Comparison of ENCODE assay signal across 1 cellular context in the genomic region with DNA sequence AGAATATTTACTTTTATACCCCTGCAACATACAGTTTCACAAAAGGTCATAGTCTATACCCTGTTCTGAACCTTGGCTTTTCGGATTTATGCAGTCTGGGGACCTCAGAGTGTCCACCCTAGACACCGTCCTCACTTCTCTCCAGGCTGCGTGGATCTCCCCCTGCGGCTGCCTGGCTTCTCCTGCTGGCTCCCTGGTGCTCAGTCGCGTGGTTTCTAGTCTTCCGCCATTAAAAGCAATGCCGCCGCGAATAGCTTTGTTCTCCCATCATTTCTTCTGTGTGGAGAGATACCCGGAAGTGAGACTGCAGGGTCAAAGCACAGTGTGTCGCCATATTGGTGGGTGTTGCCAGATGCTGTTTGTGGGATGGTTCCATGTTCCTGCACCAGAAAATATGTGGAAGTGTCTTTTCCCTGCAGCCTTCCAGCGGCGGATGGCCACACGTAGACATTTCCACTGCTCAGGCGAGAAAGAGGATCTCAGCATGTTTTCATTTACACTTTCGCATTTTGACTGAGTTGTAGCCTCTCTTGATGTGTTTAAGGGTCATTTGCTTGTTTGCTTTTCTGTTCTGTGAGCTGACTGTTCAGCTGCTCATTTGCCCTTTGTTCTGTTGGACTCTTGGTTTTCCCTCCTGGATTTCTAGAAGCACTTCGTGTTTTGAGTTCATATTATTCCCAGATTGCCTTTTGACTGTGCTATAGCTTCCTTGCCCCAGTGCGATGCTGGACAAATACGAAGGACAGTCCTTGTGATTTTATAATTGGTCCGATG.
A peak's percentile ranks its signal among the peaks of the same experiment; 100 is the strongest.
TF ChIP-seq lines count a peak whose summit lies in the region.

No MANE protein-coding gene starts in this region.

TF ChIP-seq in HepG2, 621 proteins besides CTCF, POLR2A, EP300 and RAD21 (continued from another document and continues in another):
- TF ChIP-seq, protein P1, sequence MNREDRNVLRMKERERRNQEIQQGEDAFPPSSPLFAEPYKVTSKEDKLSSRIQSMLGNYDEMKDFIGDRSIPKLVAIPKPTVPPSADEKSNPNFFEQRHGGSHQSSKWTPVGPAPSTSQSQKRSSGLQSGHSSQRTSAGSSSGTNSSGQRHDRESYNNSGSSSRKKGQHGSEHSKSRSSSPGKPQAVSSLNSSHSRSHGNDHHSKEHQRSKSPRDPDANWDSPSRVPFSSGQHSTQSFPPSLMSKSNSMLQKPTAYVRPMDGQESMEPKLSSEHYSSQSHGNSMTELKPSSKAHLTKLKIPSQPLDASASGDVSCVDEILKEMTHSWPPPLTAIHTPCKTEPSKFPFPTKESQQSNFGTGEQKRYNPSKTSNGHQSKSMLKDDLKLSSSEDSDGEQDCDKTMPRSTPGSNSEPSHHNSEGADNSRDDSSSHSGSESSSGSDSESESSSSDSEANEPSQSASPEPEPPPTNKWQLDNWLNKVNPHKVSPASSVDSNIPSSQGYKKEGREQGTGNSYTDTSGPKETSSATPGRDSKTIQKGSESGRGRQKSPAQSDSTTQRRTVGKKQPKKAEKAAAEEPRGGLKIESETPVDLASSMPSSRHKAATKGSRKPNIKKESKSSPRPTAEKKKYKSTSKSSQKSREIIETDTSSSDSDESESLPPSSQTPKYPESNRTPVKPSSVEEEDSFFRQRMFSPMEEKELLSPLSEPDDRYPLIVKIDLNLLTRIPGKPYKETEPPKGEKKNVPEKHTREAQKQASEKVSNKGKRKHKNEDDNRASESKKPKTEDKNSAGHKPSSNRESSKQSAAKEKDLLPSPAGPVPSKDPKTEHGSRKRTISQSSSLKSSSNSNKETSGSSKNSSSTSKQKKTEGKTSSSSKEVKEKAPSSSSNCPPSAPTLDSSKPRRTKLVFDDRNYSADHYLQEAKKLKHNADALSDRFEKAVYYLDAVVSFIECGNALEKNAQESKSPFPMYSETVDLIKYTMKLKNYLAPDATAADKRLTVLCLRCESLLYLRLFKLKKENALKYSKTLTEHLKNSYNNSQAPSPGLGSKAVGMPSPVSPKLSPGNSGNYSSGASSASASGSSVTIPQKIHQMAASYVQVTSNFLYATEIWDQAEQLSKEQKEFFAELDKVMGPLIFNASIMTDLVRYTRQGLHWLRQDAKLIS (CRISPR knock-in tag; IDR thresholded peaks at IDR 0.05): no peak
- TF ChIP-seq ZMAT3 (CRISPR knock-in tag; conservative IDR thresholded peaks at IDR 0.05): peak; percentile 75; the same call in 1 of the 2 replicates
- TF ChIP-seq SIX1 (CRISPR knock-in tag; IDR thresholded peaks at IDR 0.05; ENCODE audit: borderline replicate concordance): peak; percentile 55; the same call in 1 of the 2 replicates
- peak; percentile 25; the same call in 1 of the 2 replicates for TF ChIP-seq ZNF232 (CRISPR knock-in tag; IDR thresholded peaks at IDR 0.05; ENCODE audit: borderline replicate concordance)
- TF ChIP-seq, protein P2, sequence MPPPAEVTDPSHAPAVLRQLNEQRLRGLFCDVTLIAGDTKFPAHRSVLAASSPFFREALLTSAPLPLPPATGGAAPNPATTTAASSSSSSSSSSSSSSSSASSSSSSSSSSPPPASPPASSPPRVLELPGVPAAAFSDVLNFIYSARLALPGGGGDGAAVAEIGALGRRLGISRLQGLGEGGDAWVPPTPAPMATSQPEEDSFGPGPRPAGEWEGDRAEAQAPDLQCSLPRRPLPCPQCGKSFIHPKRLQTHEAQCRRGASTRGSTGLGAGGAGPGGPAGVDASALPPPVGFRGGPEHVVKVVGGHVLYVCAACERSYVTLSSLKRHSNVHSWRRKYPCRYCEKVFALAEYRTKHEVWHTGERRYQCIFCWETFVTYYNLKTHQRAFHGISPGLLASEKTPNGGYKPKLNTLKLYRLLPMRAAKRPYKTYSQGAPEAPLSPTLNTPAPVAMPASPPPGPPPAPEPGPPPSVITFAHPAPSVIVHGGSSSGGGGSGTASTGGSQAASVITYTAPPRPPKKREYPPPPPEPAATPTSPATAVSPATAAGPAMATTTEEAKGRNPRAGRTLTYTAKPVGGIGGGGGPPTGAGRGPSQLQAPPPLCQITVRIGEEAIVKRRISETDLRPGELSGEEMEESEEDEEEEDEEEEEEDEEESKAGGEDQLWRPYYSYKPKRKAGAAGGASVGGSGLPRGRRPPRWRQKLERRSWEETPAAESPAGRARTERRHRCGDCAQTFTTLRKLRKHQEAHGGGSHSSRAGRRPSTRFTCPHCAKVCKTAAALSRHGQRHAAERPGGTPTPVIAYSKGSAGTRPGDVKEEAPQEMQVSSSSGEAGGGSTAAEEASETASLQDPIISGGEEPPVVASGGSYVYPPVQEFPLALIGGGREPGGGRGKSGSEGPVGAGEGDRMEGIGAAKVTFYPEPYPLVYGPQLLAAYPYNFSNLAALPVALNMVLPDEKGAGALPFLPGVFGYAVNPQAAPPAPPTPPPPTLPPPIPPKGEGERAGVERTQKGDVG (CRISPR knock-in tag; IDR thresholded peaks at IDR 0.05; ENCODE audit: borderline replicate concordance): peak; percentile 100; the same call in 1 of the 2 replicates
- peak; percentile 81 for TF ChIP-seq ERF (CRISPR knock-in tag; IDR thresholded peaks at IDR 0.05)
- TF ChIP-seq, protein P3, sequence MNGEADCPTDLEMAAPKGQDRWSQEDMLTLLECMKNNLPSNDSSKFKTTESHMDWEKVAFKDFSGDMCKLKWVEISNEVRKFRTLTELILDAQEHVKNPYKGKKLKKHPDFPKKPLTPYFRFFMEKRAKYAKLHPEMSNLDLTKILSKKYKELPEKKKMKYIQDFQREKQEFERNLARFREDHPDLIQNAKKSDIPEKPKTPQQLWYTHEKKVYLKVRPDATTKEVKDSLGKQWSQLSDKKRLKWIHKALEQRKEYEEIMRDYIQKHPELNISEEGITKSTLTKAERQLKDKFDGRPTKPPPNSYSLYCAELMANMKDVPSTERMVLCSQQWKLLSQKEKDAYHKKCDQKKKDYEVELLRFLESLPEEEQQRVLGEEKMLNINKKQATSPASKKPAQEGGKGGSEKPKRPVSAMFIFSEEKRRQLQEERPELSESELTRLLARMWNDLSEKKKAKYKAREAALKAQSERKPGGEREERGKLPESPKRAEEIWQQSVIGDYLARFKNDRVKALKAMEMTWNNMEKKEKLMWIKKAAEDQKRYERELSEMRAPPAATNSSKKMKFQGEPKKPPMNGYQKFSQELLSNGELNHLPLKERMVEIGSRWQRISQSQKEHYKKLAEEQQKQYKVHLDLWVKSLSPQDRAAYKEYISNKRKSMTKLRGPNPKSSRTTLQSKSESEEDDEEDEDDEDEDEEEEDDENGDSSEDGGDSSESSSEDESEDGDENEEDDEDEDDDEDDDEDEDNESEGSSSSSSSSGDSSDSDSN (CRISPR knock-in tag; IDR thresholded peaks at IDR 0.05): peak; percentile 33; the same call in 1 of the 2 replicates
- peak; percentile 20; the same call in 1 of the 2 replicates for TF ChIP-seq NFYC (CRISPR knock-in tag; IDR thresholded peaks at IDR 0.05)
- peak; percentile 80 for TF ChIP-seq RARA (CRISPR knock-in tag; IDR thresholded peaks at IDR 0.05)
- TF ChIP-seq NFKB2 (CRISPR knock-in tag; IDR thresholded peaks at IDR 0.05; ENCODE audit: borderline replicate concordance): peak; percentile 65; the same call in 1 of the 2 replicates
- TF ChIP-seq ZMYM4 (CRISPR knock-in tag; IDR thresholded peaks at IDR 0.05): peak; percentile 44; the same call in 1 of the 2 replicates
- TF ChIP-seq SKI (IDR thresholded peaks at IDR 0.05; ENCODE audit: partially characterized antibody): peak; percentile 14
- TF ChIP-seq ZNF615 (CRISPR knock-in tag; IDR thresholded peaks at IDR 0.05; ENCODE audit: borderline replicate concordance): no peak
- no peak for TF ChIP-seq SNAPC2 (CRISPR knock-in tag; IDR thresholded peaks at IDR 0.05)
- TF ChIP-seq, protein P4, sequence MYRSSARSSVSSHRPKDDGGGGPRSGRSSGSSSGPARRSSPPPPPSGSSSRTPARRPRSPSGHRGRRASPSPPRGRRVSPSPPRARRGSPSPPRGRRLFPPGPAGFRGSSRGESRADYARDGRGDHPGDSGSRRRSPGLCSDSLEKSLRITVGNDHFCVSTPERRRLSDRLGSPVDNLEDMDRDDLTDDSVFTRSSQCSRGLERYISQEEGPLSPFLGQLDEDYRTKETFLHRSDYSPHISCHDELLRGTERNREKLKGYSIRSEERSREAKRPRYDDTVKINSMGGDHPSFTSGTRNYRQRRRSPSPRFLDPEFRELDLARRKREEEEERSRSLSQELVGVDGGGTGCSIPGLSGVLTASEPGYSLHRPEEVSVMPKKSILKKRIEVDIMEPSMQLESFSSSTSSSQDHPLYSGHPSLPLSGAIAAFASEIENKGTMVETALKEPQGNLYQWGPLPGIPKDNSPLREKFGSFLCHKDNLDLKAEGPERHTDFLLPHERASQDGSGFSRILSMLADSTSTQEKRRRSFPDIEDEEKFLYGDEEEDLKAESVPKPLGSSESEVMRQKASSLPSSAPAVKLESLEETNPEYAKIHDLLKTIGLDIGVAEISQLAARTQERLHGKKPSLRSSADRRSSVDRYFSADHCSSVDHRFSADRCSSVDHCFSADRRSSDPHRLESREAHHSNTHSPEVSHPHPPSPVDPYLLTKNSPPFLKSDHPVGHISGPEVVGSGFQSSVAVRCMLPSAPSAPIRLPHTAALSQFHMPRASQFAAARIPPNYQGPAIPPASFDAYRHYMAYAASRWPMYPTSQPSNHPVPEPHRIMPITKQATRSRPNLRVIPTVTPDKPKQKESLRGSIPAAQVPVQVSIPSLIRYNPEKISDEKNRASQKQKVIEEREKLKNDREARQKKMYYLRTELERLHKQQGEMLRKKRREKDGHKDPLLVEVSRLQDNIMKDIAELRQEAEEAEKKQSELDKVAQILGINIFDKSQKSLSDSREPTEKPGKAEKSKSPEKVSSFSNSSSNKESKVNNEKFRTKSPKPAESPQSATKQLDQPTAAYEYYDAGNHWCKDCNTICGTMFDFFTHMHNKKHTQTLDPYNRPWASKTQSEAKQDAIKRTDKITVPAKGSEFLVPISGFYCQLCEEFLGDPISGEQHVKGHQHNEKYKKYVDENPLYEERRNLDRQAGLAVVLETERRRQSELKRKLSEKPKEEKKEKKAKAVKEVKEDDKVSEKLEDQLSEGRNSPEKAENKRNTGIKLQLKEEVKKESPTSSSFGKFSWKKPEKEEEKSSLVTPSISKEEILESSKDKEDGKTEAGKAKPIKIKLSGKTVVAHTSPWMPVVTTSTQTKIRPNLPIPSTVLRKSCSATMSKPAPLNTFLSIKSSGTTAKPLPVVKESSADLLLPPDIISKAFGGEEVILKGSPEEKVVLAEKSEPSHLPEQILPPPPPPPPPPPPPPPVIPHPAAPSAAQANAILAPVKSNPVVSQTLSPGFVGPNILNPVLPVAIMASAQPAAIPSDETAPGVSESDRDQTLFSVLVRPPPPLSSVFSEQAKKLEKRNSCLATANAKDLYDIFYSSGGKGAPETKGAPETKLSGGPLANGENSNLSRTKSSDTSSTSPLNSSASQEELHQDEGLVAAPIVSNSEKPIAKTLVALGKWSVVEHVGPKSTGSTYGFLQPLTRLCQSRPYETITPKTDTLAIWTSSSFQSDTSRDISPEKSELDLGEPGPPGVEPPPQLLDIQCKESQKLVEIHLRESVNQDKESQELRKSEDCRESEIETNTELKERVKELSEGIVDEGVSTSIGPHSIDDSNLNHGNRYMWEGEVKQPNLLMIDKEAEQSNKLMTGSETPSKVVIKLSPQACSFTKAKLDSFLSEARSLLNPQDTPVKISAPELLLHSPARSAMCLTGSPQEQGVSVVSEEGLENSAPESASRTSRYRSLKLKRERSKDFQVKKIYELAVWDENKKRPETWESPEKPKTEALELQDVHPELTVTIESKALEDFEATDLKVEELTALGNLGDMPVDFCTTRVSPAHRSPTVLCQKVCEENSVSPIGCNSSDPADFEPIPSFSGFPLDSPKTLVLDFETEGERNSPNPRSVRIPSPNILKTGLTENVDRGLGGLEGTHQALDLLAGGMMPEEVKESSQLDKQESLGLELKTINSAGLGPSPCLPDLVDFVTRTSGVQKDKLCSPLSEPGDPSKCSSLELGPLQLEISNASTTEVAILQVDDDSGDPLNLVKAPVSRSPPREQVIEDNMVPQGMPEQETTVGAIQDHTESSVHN (CRISPR knock-in tag; IDR thresholded peaks at IDR 0.05): no peak
- no peak; the same call in 1 of the 2 replicates for TF ChIP-seq GABPA (IDR thresholded peaks at IDR 0.05; ENCODE audit: low read depth, low read length)
- peak; percentile 59 for TF ChIP-seq GABPA (CRISPR knock-in tag; IDR thresholded peaks at IDR 0.05; ENCODE audit: low read depth)
- peak; percentile 37; the same call in 1 of the 2 replicates for TF ChIP-seq GABPB1 (CRISPR knock-in tag; IDR thresholded peaks at IDR 0.05)
- peak; percentile 50; the same call in 1 of the 2 replicates for TF ChIP-seq SP4 (CRISPR knock-in tag; IDR thresholded peaks at IDR 0.05)
- TF ChIP-seq SOX5 (CRISPR knock-in tag; IDR thresholded peaks at IDR 0.05; ENCODE audit: borderline replicate concordance): peak; percentile 85
- TF ChIP-seq GZF1 (CRISPR knock-in tag; IDR thresholded peaks at IDR 0.05): 0 out of 2 replicates have a peak, but pooled peaks have one; percentile 3
- TF ChIP-seq FOXK1 (CRISPR knock-in tag; IDR thresholded peaks at IDR 0.05; ENCODE audit: borderline replicate concordance, low read depth): peak; percentile 72; the same call in 1 of the 2 replicates
- peak; percentile 49; the same call in 1 of the 2 replicates for TF ChIP-seq ZFX (CRISPR knock-in tag; IDR thresholded peaks at IDR 0.05; ENCODE audit: low read depth)
- TF ChIP-seq, protein P5, sequence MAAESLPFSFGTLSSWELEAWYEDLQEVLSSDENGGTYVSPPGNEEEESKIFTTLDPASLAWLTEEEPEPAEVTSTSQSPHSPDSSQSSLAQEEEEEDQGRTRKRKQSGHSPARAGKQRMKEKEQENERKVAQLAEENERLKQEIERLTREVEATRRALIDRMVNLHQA (CRISPR knock-in tag; IDR thresholded peaks at IDR 0.05): no peak
- TF ChIP-seq GATAD1 (CRISPR knock-in tag; IDR thresholded peaks at IDR 0.05): peak; percentile 33
- 0 out of 2 replicates have a peak, but pooled peaks have one; percentile 16 for TF ChIP-seq FOSL2 (CRISPR knock-in tag; IDR thresholded peaks at IDR 0.05)
- peak; percentile 86 for TF ChIP-seq KDM6A (CRISPR knock-in tag; IDR thresholded peaks at IDR 0.05; ENCODE audit: low read depth)
- 0 out of 2 replicates have a peak, but pooled peaks have one; percentile 25 for TF ChIP-seq TAF1 (CRISPR knock-in tag; IDR thresholded peaks at IDR 0.05)
- TF ChIP-seq GFI1 (CRISPR knock-in tag; IDR thresholded peaks at IDR 0.05; ENCODE audit: borderline replicate concordance): peak; percentile 72; the same call in 1 of the 2 replicates
- TF ChIP-seq, protein P6, sequence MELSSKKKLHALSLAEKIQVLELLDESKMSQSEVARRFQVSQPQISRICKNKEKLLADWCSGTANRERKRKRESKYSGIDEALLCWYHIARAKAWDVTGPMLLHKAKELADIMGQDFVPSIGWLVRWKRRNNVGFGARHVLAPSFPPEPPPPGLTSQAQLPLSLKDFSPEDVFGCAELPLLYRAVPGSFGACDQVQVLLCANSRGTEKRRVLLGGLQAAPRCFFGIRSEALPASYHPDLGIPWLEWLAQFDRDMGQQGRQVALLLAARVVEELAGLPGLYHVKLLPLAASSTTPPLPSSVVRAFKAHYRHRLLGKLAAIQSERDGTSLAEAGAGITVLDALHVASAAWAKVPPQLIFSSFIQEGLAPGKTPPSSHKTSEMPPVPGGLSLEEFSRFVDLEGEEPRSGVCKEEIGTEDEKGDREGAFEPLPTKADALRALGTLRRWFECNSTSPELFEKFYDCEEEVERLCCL (CRISPR knock-in tag; IDR thresholded peaks at IDR 0.05; ENCODE audit: borderline replicate concordance): 0 out of 2 replicates have a peak, but pooled peaks have one; percentile 44
